In genomic region chr7:66261941-66262340, GRCh38 we compare ENCODE assay signal across 16 cellular contexts. TPM values are rescaled to one million over a fixed set of nuclear protein-coding genes. Genes with fewer than 3 reads are reported as not detected.
A peak's percentile ranks its signal among the peaks of the same experiment; 100 is the strongest.
DNase-seq lines count a peak whose midpoint lies in the region; ATAC-seq and TF ChIP-seq lines count a peak whose summit lies in the region.
"Had no signal": no experiment of that assay in that cellular context is flagged by ENCODE, and none has a peak within 500 bp of the region (broad histone marks: within the 10 kb centered on the region; RNA-seq: fewer than 3 reads in every experiment).

No MANE protein-coding gene starts in this region.

- H3K4me3 Mint-ChIP-seq in nephron progenitor cell (no peak overlapping the region), type B pancreatic cell (no peak overlapping the region), glutamatergic neuron (ENCODE audit: unreplicated experiment) (no peak overlapping the region)
- H3K4me3 Mint-ChIP-seq: CD4-positive, alpha-beta T cell; GM23338 had no signal

- TF ChIP-seq CTCF in kidney epithelial cell (IDR thresholded peaks at IDR 0.05; ENCODE audit: insufficient read depth, low read length, poor library complexity, severe bottlenecking) (no peak), nephron progenitor cell (IDR thresholded peaks at IDR 0.05) (no peak), type B pancreatic cell (conservative IDR thresholded peaks at IDR 0.05) (no peak), glutamatergic neuron (IDR thresholded peaks at IDR 0.05; ENCODE audit: partially characterized antibody, unreplicated experiment) (no peak)

- TF ChIP-seq POLR2A in erythroblast (IDR thresholded peaks at IDR 0.05; ENCODE audit: low read length): no peak

- no peak overlapping the region for H3K4me3 ChIP-seq in kidney epithelial cell (ENCODE audit: low read depth, low read length)
- H3K4me3 ChIP-seq: GM23338 had no signal

- DNase-seq in HK-2 (ENCODE audit: unreplicated experiment): peak; percentile 55
- peak; percentile 65 for DNase-seq in kidney epithelial cell (ENCODE audit: low read depth)
- DNase-seq in nephron progenitor cell: no peak
- no peak for DNase-seq in type B pancreatic cell (ENCODE audit: extremely low spot score, unreplicated experiment)
- DNase-seq in NOMO-1 treated with DMSO at 0.1 percent for 48 hours (lab: John Stamatoyannopoulos, UW; ENCODE audit: unreplicated experiment): no peak
- no peak for DNase-seq in glutamatergic neuron
- DNase-seq in erythroblast (lab: John Stamatoyannopoulos, UW): no peak
- DNase-seq: AML-193; Caco-2; CD4-positive, alpha-beta T cell; DMS153; DMS79; GDM1; HCEC 1CT had no signal

- no peak for ATAC-seq in HG02981 (IDR thresholded peaks at IDR 0.05; ENCODE audit: unreplicated experiment)
- ATAC-seq: GM23338 had no signal

- H3K27ac Mint-ChIP-seq in nephron progenitor cell (peak overlapping the region; percentile 67), type B pancreatic cell (peak overlapping the region; percentile 18), glutamatergic neuron (ENCODE audit: unreplicated experiment) (no peak overlapping the region)
- H3K27ac Mint-ChIP-seq: CD4-positive, alpha-beta T cell; GM23338 had no signal

- H3K9me3 Mint-ChIP-seq in nephron progenitor cell (peaks cover 47% of the 10 kb centered on the region), type B pancreatic cell (peaks cover 18% of the 10 kb centered on the region), glutamatergic neuron (ENCODE audit: unreplicated experiment) (peaks cover 9% of the 10 kb centered on the region)

- peaks cover 7% of the 10 kb centered on the region for H3K4me1 Mint-ChIP-seq in nephron progenitor cell
- H3K4me1 Mint-ChIP-seq in type B pancreatic cell (ENCODE audit: unreplicated experiment): peaks cover 12% of the 10 kb centered on the region
- peaks cover 6% of the 10 kb centered on the region for H3K4me1 Mint-ChIP-seq in glutamatergic neuron (ENCODE audit: low read depth, unreplicated experiment)

- H3K27me3 ChIP-seq in kidney epithelial cell (ENCODE audit: control insufficient read depth, insufficient read depth, low read length): no peaks in the 10 kb centered on the region

- H3K36me3 ChIP-seq in kidney epithelial cell (ENCODE audit: control insufficient read depth, insufficient read depth, low read length): no peaks in the 10 kb centered on the region

- H3K36me3 Mint-ChIP-seq in nephron progenitor cell (ENCODE audit: low read depth) (peaks cover 37% of the 10 kb centered on the region), type B pancreatic cell (peaks cover 20% of the 10 kb centered on the region), glutamatergic neuron (ENCODE audit: unreplicated experiment) (peaks cover 29% of the 10 kb centered on the region)

- H3K27me3 Mint-ChIP-seq in nephron progenitor cell (ENCODE audit: low read depth, poor library complexity) (no peaks in the 10 kb centered on the region), type B pancreatic cell (no peaks in the 10 kb centered on the region), glutamatergic neuron (ENCODE audit: unreplicated experiment) (no peaks in the 10 kb centered on the region)

RNA-seq across cellular contexts. Expression of gene TPST1, which starts 56.8 kb away (rescaled TPM):
- total RNA-seq in kidney epithelial cell: 34.4 and 42.9 TPM in 2 replicates
- total RNA-seq in type B pancreatic cell (ENCODE audit: low replicate concordance): 12.0 and 26.9 TPM in 2 replicates
- 41.4 TPM for total RNA-seq in glutamatergic neuron (ENCODE audit: unreplicated experiment)

Comparison
In these comparisons a context has a peak if more than half of its experiments do, and no peak if none do; other contexts are left out.
1. DNase-seq: peak in HK-2 (single experiment) and kidney epithelial cell (single experiment); none in nephron progenitor cell (single experiment), type B pancreatic cell (single experiment), NOMO-1 treated with DMSO at 0.1 percent for 48 hours (single experiment), glutamatergic neuron (single experiment) and erythroblast (0 of 2).